ENCODE assay signal across 8 cellular contexts in the genomic region with DNA sequence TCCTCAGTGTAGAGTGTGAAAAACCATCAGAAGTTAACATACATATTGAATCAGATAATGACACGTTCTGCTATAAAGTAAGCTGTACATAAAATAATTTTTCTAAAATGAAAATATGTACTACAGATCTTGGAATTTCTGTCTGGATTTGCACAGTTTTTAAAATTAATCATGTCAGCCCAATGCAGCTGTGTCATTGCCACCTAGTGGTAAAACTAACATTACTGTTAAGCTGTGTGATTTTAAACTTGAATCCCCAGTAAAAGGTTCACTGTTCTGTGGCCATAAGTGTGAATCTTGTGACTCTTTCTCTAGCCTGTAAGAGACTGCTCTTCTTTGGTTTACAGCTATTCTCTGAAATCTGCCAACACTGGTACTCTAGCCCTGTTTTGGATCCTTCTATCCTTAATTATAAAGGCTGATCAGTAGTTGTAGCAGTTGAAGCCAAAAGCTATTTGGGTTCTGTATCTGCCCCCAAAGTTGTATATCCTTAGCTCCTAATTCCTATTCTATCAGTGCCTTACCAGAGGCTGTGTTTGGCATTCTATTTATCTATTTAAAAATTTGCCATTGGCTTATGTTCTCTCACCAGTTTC. TPM values are rescaled to one million over a fixed set of nuclear protein-coding genes. Genes with fewer than 3 reads are reported as not detected.
DNase-seq lines count a peak whose midpoint lies in the region; ATAC-seq and TF ChIP-seq lines count a peak whose summit lies in the region.

No MANE protein-coding gene starts in this region.

- peaks cover 2% of the 10 kb centered on the region; the same call in 1 of the 2 replicates for H3K36me3 ChIP-seq in Panc1 (ENCODE audit: control insufficient read depth, insufficient read depth, low read length)

- H3K27me3 ChIP-seq in Panc1 (ENCODE audit: control insufficient read depth, insufficient read depth, low read length): no peaks in the 10 kb centered on the region

- peaks cover 18% of the 10 kb centered on the region for H3K36me3 Mint-ChIP-seq in Calu3 (ENCODE audit: insufficient read depth, unreplicated experiment)
- peaks cover 14% of the 10 kb centered on the region for H3K36me3 Mint-ChIP-seq in progenitor cell of endocrine pancreas (ENCODE audit: insufficient read depth)

- no peak overlapping the region for H3K27ac Mint-ChIP-seq in Calu3 (ENCODE audit: unreplicated experiment)
- no peak overlapping the region for H3K27ac Mint-ChIP-seq in progenitor cell of endocrine pancreas

- TF ChIP-seq POLR2A in erythroblast (IDR thresholded peaks at IDR 0.05; ENCODE audit: low read length): no peak
- TF ChIP-seq POLR2A in GM18505 (IDR thresholded peaks at IDR 0.05; ENCODE audit: borderline replicate concordance, extremely low read depth, insufficient read depth, insufficient read length): no peak

- in situ Hi-C loops in Panc1 (cut with HindIII; ENCODE audit: low pct_unique_long_range_greater_than_20kb, low sequenced_read_pairs): no loop called here

- BruUV-seq in Calu3 (replicated peaks; lab: Mats Ljungman, UMichigan): no TSS peak
- BruUV-seq in Panc1 (replicated peaks; lab: Mats Ljungman, UMichigan): no TSS peak

- CTCF ChIA-PET in Calu3 (lab: Charles Lee): interaction anchor here (1.7 to 2.2 kb wide), 2 partner anchors 545 to 558 kb away, joined by 8 to 21 read pairs; no protein-coding TSS in a partner anchor
- CTCF ChIA-PET in Panc1 (lab: Charles Lee): interaction anchor here (0.6 to 1.8 kb wide), 8 partner anchors 51 to 558 kb away, joined by 3 to 11 read pairs (median 4); a partner anchor contains a TSS

- H3K27me3 Mint-ChIP-seq in Calu3 (ENCODE audit: unreplicated experiment) (no peaks in the 10 kb centered on the region), progenitor cell of endocrine pancreas (no peaks in the 10 kb centered on the region)

- intact Hi-C loops in Calu3 (cut with micrococcal nuclease; ENCODE audit: unreplicated experiment): loop anchor here (2.0 to 5.0 kb wide), 4 partner anchors 339 to 602 kb away; a partner anchor contains a TSS
- intact Hi-C loops in Panc1 (cut with micrococcal nuclease; ENCODE audit: unreplicated experiment): loop anchor here (10.0 kb wide), 2 partner anchors 339 to 559 kb away; no protein-coding TSS in a partner anchor

- DNase-seq in Calu3 (no peak), HCEC 1CT (peak; percentile 51), Panc1 (ENCODE audit: low read depth, low spot score) (peak; percentile 25), erythroblast (lab: John Stamatoyannopoulos, UW) (peak; percentile 40 to 60), progenitor cell of endocrine pancreas (ENCODE audit: low spot score, unreplicated experiment) (no peak)
- DNase-seq in stimulated activated naive CD4-positive, alpha-beta T cell treated with Interleukin-2 at 50 U/mL for 16 hours (lab: John Stamatoyannopoulos, UW): no peak
- no peak for DNase-seq in stimulated activated CD4-positive, alpha-beta T cell treated with anti-CD3 and anti-CD28 coated beads, Interleukin-4, amount 100 ng/mL, for 1 hour

- no peak for ATAC-seq in Panc1
- no peak for ATAC-seq in GM18505 (IDR thresholded peaks at IDR 0.05; ENCODE audit: unreplicated experiment)

- H3K4me3 Mint-ChIP-seq in Calu3 (ENCODE audit: low read depth, unreplicated experiment): no peak overlapping the region
- no peak overlapping the region for H3K4me3 Mint-ChIP-seq in progenitor cell of endocrine pancreas (ENCODE audit: low read depth)

- H3K9me3 Mint-ChIP-seq in Calu3 (ENCODE audit: low read depth, unreplicated experiment) (peaks cover 3% of the 10 kb centered on the region), progenitor cell of endocrine pancreas (ENCODE audit: low read depth) (peaks cover 12% of the 10 kb centered on the region)

- H3K27ac ChIP-seq in Panc1 (ENCODE audit: low read length): no peak overlapping the region

- H3K4me1 Mint-ChIP-seq in Calu3 (ENCODE audit: low read depth, unreplicated experiment): peaks cover 18% of the 10 kb centered on the region
- peaks cover 4% of the 10 kb centered on the region for H3K4me1 Mint-ChIP-seq in progenitor cell of endocrine pancreas (ENCODE audit: low read depth)

- no peak overlapping the region for H3K4me3 ChIP-seq in Panc1 (ENCODE audit: low read depth in 2 of 2, low read length in 2 of 2)

- no peaks in the 10 kb centered on the region for H3K9me3 ChIP-seq in Panc1 (ENCODE audit: control insufficient read depth, insufficient read depth, low read depth, low read length)

- POLR2A ChIA-PET in Panc1 (lab: Charles Lee): no interaction called here

- H3K4me1 ChIP-seq in Panc1 (ENCODE audit: control insufficient read depth, insufficient read depth, low read length): peaks cover 13% of the 10 kb centered on the region

- TF ChIP-seq CTCF in Calu3 (IDR thresholded peaks at IDR 0.05; ENCODE audit: unreplicated experiment): peak; percentile 40
- peak; percentile 81; the same call in 1 of the 2 replicates for TF ChIP-seq CTCF in Panc1 (IDR thresholded peaks at IDR 0.05)
- peak; percentile 75 for TF ChIP-seq CTCF in progenitor cell of endocrine pancreas (IDR thresholded peaks at IDR 0.05; ENCODE audit: unreplicated experiment)

RNA-seq across cellular contexts. Expression of a gene that starts 4.0 kb away (rescaled TPM):
- total RNA-seq in Calu3 (2022) (9.3 and 11.6 TPM in 2 replicates), Panc1 (2021; ENCODE audit: unreplicated experiment) (9.6 TPM), progenitor cell of endocrine pancreas (10.6 TPM in 2 replicates)
- 5.1 TPM for polyA plus RNA-seq in Panc1 (2012; ENCODE audit: insufficient read length)

RNA-seq across cellular contexts. Expression of a gene that starts 4.1 kb away (rescaled TPM):
- total RNA-seq in Calu3 (2022) (20.1 and 23.3 TPM in 2 replicates), Panc1 (2021; ENCODE audit: unreplicated experiment) (25.3 TPM), progenitor cell of endocrine pancreas (25.9 and 26.3 TPM in 2 replicates)
- 9.2 TPM for polyA plus RNA-seq in Panc1 (2012; ENCODE audit: insufficient read length)

RNA-seq across cellular contexts. Expression of a gene that starts 50.9 kb away (rescaled TPM):
- total RNA-seq in Calu3 (2022): 16.7 and 22.7 TPM in 2 replicates
- 2.9 TPM for total RNA-seq in Panc1 (2021; ENCODE audit: unreplicated experiment)
- 1.9 TPM for polyA plus RNA-seq in Panc1 (2012; ENCODE audit: insufficient read length)
- total RNA-seq in progenitor cell of endocrine pancreas: 17.6 and 18.8 TPM in 2 replicates

Comparison
In these comparisons a context has a peak if more than half of its experiments do, and no peak if none do; other contexts are left out.
1. DNase-seq: peak in HCEC 1CT (single experiment), Panc1 (single experiment) and erythroblast (2 of 2); none in Calu3 (single experiment), progenitor cell of endocrine pancreas (single experiment), stimulated activated naive CD4-positive, alpha-beta T cell treated with Interleukin-2 at 50 U/mL for 16 hours (single experiment) and stimulated activated CD4-positive, alpha-beta T cell treated with anti-CD3 and anti-CD28 coated beads, Interleukin-4, amount 100 ng/mL, for 1 hour (single experiment).
2. Peak in every context shown above with its lines, with median percentiles within 50 percentile points of each other: CTCF ChIP-seq.